In genomic region chr20:49278036-49278816, GRCh38 we compare ENCODE assay signal across 7 cellular contexts. TPM values are rescaled to one million over a fixed set of nuclear protein-coding genes. Genes with fewer than 3 reads are reported as not detected.
DNase-seq lines count a peak whose midpoint lies in the region; ATAC-seq and TF ChIP-seq lines count a peak whose summit lies in the region.

TSS of gene ZNFX1 (minus strand) at chr20:49278057. CDS start at chr20:49275839, 2,218 bp downstream.

- H4K20me1 ChIP-seq in hepatocyte (ENCODE audit: insufficient read depth, poor library complexity, severe bottlenecking), result peaks cover 43% of the 10 kb centered on the region

- H3K27me3 ChIP-seq in hepatocyte, result no peaks in the 10 kb centered on the region

- peak within 1 kb of the TSS; percentile 71 for H3K4me3 ChIP-seq in hepatocyte

- DNase-seq in NCI-H2081 (lab: John Stamatoyannopoulos, UW) (peak; percentile 98), T1000 (lab: John Stamatoyannopoulos, UW) (peak; percentile 99), astrocyte of the hippocampus (ENCODE audit: low read depth, low spot score) (peak; percentile 99), hepatocyte (ENCODE audit: low spot score) (peak; percentile 99), retina (peak; percentile 99)

- peak within 1 kb of the TSS; percentile 68 for H2AFZ ChIP-seq in hepatocyte

- H3K9me3 ChIP-seq in hepatocyte (ENCODE audit: low read depth), result no peaks in the 10 kb centered on the region

- under 1% methylated on average over 55 of the region's 80 CpGs for WGBS in hepatocyte (ENCODE audit: low lambda C conversion rate, missing lambda C conversion rate)

- H3K4me1 ChIP-seq in hepatocyte (ENCODE audit: insufficient read depth), result peaks cover 40% of the 10 kb centered on the region

- H3K36me3 ChIP-seq in hepatocyte (replicated peaks; ENCODE audit: insufficient read depth, low read depth), result no peaks in the 10 kb centered on the region

- no peak for TF ChIP-seq CTCF in hepatocyte (IDR thresholded peaks at IDR 0.05; ENCODE audit: poor library complexity)

- H3K4me2 ChIP-seq in hepatocyte, result peak within 1 kb of the TSS; percentile 89

- ATAC-seq in GM18508 (IDR thresholded peaks at IDR 0.05; ENCODE audit: insufficient read depth, unreplicated experiment), result peak; percentile 59
- ATAC-seq in HG03025 (IDR thresholded peaks at IDR 0.05; ENCODE audit: low FRiP score, unreplicated experiment), result peak; percentile 73

- peaks cover 86% of the 10 kb centered on the region for H3K79me2 ChIP-seq in hepatocyte

- no peaks in the 10 kb centered on the region for H3K9me2 ChIP-seq in hepatocyte (replicated peaks; ENCODE audit: insufficient read depth)

- peak within 1 kb of the TSS; percentile 98 for H3K27ac ChIP-seq in hepatocyte

RNA-seq across cellular contexts. Expression of gene ZNFX1, which starts in this region (rescaled TPM):
- total RNA-seq in hepatocyte, result 13.0 and 13.9 TPM in 2 replicates
- 10.0 and 10.2 TPM in 2 replicates for polyA plus RNA-seq in hepatocyte

Comparison
In these comparisons a context has a peak if more than half of its experiments do, and no peak if none do; other contexts are left out.
1. Peak in every context shown above with its lines: DNase-seq, ATAC-seq, H3K4me3 ChIP-seq and H3K27ac ChIP-seq.